Comparison of ENCODE assay signal across 9 cellular contexts in genomic region chr17:7204335-7204734, GRCh38. TPM values are rescaled to one million over a fixed set of nuclear protein-coding genes. Genes with fewer than 3 reads are reported as not detected.
DNase-seq lines count a peak whose midpoint lies in the region; TF ChIP-seq lines count a peak whose summit lies in the region.
"Had no signal": no experiment of that assay in that cellular context is flagged by ENCODE, and none has a peak within 500 bp of the region (broad histone marks: within the 10 kb centered on the region; RNA-seq: fewer than 3 reads in every experiment).

No MANE protein-coding gene starts in this region.

- DNase-seq in D341Med (ENCODE audit: low spot score) = peak; percentile 54
- peak; percentile 86 for DNase-seq in NCI-H82 (lab: John Stamatoyannopoulos, UW)
- no peak for DNase-seq in osteoblast (ENCODE audit: insufficient read length, low spot score, missing footprints)
- no peak for DNase-seq in middle frontal gyrus (ENCODE audit: extremely low spot score, low spot score)
- no peak for DNase-seq in NCI-H1048 (lab: John Stamatoyannopoulos, UW)
- no peak for DNase-seq in HK-2 (ENCODE audit: unreplicated experiment)
- DNase-seq in lower leg skin (ENCODE audit: low spot score in 2 of 2) = no peak

- H3K4me2 ChIP-seq in osteoblast (ENCODE audit: insufficient read depth, low read length) = peak overlapping the region; percentile 92

- H3K36me3 ChIP-seq in endocrine pancreas (ENCODE audit: control insufficient read depth, insufficient read depth, low read length) (peaks cover 4% of the 10 kb centered on the region), osteoblast (ENCODE audit: insufficient read depth, low read length) (peaks cover 26% of the 10 kb centered on the region)

- H3K79me2 ChIP-seq in osteoblast (ENCODE audit: insufficient read depth, low read length) = peaks cover 30% of the 10 kb centered on the region

- H3K9me3 ChIP-seq in endocrine pancreas (ENCODE audit: control insufficient read depth, low read length) (no peaks in the 10 kb centered on the region), osteoblast (ENCODE audit: low read depth, low read length) (no peaks in the 10 kb centered on the region)

- H3K9ac ChIP-seq in endocrine pancreas (ENCODE audit: control insufficient read depth, insufficient read depth, low read length) = peak overlapping the region; percentile 62

- intact Hi-C loops in lower leg skin (cut with DNase I; ENCODE audit: low total_unique reads) = no loop called here

- TF ChIP-seq POLR2A in lower leg skin (IDR thresholded peaks at IDR 0.05) = no peak

- H3K4me1 ChIP-seq in endocrine pancreas (ENCODE audit: control insufficient read depth, insufficient read depth, low read length) (no peaks in the 10 kb centered on the region), osteoblast (ENCODE audit: insufficient read depth, low read length) (peaks cover 8% of the 10 kb centered on the region)

- TF ChIP-seq CTCF in osteoblast (IDR thresholded peaks at IDR 0.05; ENCODE audit: extremely low read depth, low read depth, low read length) (no peak), lower leg skin (IDR thresholded peaks at IDR 0.05) (no peak)

- H3K4me3 ChIP-seq in endocrine pancreas (ENCODE audit: control insufficient read depth, insufficient read depth, low read length) (no peak overlapping the region), osteoblast (ENCODE audit: insufficient read depth, low read length) (peak overlapping the region; percentile 76), lower leg skin (ENCODE audit: low read depth, poor library complexity, severe bottlenecking) (no peak overlapping the region)
- H3K4me3 ChIP-seq: SK-N-MC had no signal

- H3K27ac ChIP-seq in osteoblast (ENCODE audit: low read depth, low read length) = peak overlapping the region; percentile 74
- H3K27ac ChIP-seq: SK-N-MC had no signal

- 68 to 76% methylated on average over 15 of the region's 15 CpGs for WGBS in lower leg skin, 2 donors

- H3K27me3 ChIP-seq in endocrine pancreas (ENCODE audit: control insufficient read depth, insufficient read depth, low read length) (no peaks in the 10 kb centered on the region), osteoblast (ENCODE audit: insufficient read depth, low read length) (no peaks in the 10 kb centered on the region)

- H4K20me1 ChIP-seq in osteoblast (ENCODE audit: insufficient read depth, low read length) = peaks cover 31% of the 10 kb centered on the region

- no peak overlapping the region for H2AFZ ChIP-seq in osteoblast (ENCODE audit: low read length)

RNA-seq across cellular contexts. Expression of gene DLG4, which starts 15.3 kb away (rescaled TPM):
- total RNA-seq in osteoblast (10.1 and 11.8 TPM in 2 replicates), lower leg skin (1 to 10 TPM; 2.7 to 7.7 (median 4.7) TPM)

RNA-seq across cellular contexts. Expression of gene ACADVL, which starts 15.4 kb away (rescaled TPM):
- 162 and 163 TPM in 2 replicates for total RNA-seq in osteoblast
- total RNA-seq in lower leg skin = 1,000 to 10,000 TPM in 1 of 4 donors, 100 to 1,000 TPM in 3; 703 to 1,179 (median 863) TPM

RNA-seq across cellular contexts. Expression of gene ASGR1, which starts 25.2 kb away (rescaled TPM):
- total RNA-seq in osteoblast = 0.88 and 1.1 TPM in 2 replicates
- 1 to 10 TPM; 1.3 to 6.6 (median 4.2) TPM for total RNA-seq in lower leg skin

RNA-seq across cellular contexts. Expression of gene DVL2, which starts 30.0 kb away (rescaled TPM):
- 106 and 123 TPM in 2 replicates for total RNA-seq in osteoblast
- total RNA-seq in lower leg skin = 10 to 100 TPM; 51.7 to 87.5 (median 67.8) TPM

RNA-seq across cellular contexts. Expression of gene PHF23, which starts 34.9 kb away (rescaled TPM):
- total RNA-seq in osteoblast = 53.2 and 55.4 TPM in 2 replicates
- 10 to 100 TPM; 23.4 to 32.5 (median 27.9) TPM for total RNA-seq in lower leg skin

Comparison
In these comparisons a context has a peak if more than half of its experiments do, and no peak if none do; other contexts are left out.
1. DNase-seq: peak in D341Med (single experiment) and NCI-H82 (single experiment); none in osteoblast (single experiment), middle frontal gyrus (single experiment), NCI-H1048 (single experiment), HK-2 (single experiment) and lower leg skin (0 of 2).